In the genomic region with DNA sequence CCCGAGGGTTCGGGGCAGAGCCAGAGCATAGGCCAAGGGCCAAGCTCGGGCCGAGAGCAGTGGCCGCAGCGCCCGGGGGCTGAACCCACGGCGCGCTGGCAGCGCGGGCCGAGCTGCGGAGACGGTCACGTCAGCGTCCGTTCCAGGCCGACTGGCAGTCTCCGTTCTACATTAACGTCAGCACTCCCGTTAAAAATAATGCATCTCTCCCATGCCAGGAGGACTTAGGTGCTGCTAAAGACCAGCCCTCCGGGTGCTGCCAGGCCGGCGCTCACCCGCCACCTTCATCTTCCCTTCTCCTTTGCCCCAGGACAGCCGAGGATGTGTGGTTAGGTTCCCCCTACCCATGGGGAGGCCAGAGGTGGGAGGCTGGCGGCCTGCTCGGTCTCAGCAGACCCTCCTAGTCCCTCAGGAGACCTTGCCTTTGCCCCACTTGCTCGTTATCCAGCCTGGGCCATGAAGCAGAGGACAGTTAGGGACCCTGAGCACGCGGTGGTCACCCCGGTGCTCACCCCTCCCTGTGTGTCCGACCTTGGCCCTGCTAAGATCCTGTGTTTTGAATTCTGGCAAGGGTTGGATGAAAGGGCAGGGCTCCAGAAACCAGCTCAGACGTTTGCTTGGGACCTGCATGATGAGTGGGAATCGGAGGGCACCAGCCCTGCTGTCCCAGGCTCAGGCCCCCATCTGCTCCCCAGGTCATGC, we compare ENCODE assay signal across 8 cellular contexts. TPM values are rescaled to one million over a fixed set of nuclear protein-coding genes. Genes with fewer than 3 reads are reported as not detected.
A peak's percentile ranks its signal among the peaks of the same experiment; 100 is the strongest.
DNase-seq lines count a peak whose midpoint lies in the region; ATAC-seq, FAIRE-seq and TF ChIP-seq lines count a peak whose summit lies in the region.

No MANE protein-coding gene starts in this region.

- H3K79me2 ChIP-seq in PC-3 (ENCODE audit: low read length) = peaks cover 10% of the 10 kb centered on the region

- no peak for FAIRE-seq in H54 (lab: Jason Lieb, UNC)

- H4K20me1 ChIP-seq in PC-3 (ENCODE audit: low read length) = no peaks in the 10 kb centered on the region

- H3K27me3 ChIP-seq in PC-3 (ENCODE audit: low read length) = no peaks in the 10 kb centered on the region

- TSS peak; percentile 32 for BruUV-seq in PC-3 (replicated peaks; lab: Mats Ljungman, UMichigan)

- peak; percentile 72 for DNase-seq in GM10266 (ENCODE audit: extremely low spot score)
- peak; percentile 72 for DNase-seq in H54 (ENCODE audit: insufficient read length, low spot score)
- DNase-seq in PC-3 = peak; percentile 32
- peak; percentile 60 for DNase-seq in dermis blood vessel endothelial cell
- no peak for DNase-seq in DMS79 (lab: John Stamatoyannopoulos, UW)

- peak overlapping the region; percentile 94 for H3K4me2 ChIP-seq in PC-3 (ENCODE audit: low read length)

- peaks cover 24% of the 10 kb centered on the region for H3K4me1 ChIP-seq in PC-3 (ENCODE audit: insufficient read depth, low read length)
- peaks cover 43% of the 10 kb centered on the region for H3K4me1 ChIP-seq in mesodermal cell (ENCODE audit: control insufficient read depth, insufficient read depth, low read length, poor library complexity, severe bottlenecking)

- ATAC-seq in PC-3 (peak; percentile 6; the same call in 1 of the 2 replicates), esophagus mucosa (no peak), GM18873 (IDR thresholded peaks at IDR 0.05; ENCODE audit: low FRiP score, unreplicated experiment) (no peak)

- POLR2A ChIA-PET in PC-3 (lab: Charles Lee; ENCODE audit: unreplicated experiment) = no interaction called here

- 21 to 23% methylated on average over 33 to 34 of the region's 36 CpGs for WGBS in mesodermal cell (ENCODE audit: insufficient coverage in 2 of 2), 2 experiments

- peak overlapping the region; percentile 15; the same call in 1 of the 2 replicates for H3K27ac ChIP-seq in PC-3 (ENCODE audit: low read length)
- peak overlapping the region; percentile 3 for H3K27ac ChIP-seq in mesodermal cell (ENCODE audit: low read depth, low read length, severe bottlenecking)

- CTCF ChIA-PET in PC-3 (lab: Charles Lee) = no interaction called here

- H3K36me3 ChIP-seq in PC-3 (ENCODE audit: low read depth, low read length) = no peaks in the 10 kb centered on the region
- peaks cover 18% of the 10 kb centered on the region for H3K36me3 ChIP-seq in mesodermal cell (ENCODE audit: control insufficient read depth, insufficient read depth, low read length)

- peak overlapping the region; percentile 84 for H3K4me3 ChIP-seq in PC-3 (ENCODE audit: low read length)
- H3K4me3 ChIP-seq in mesodermal cell (ENCODE audit: extremely low read depth, insufficient read depth, low read length, poor library complexity, severe bottlenecking) = peak overlapping the region; percentile 55

- intact Hi-C loops in PC-3 (cut with micrococcal nuclease) = no loop called here

- TF ChIP-seq POLR2A in H54 (IDR thresholded peaks at IDR 0.05; ENCODE audit: low read depth, low read length) = 0 out of 2 replicates have a peak, but pooled peaks have one; percentile 2

- H2AFZ ChIP-seq in PC-3 (ENCODE audit: low read length) = peak overlapping the region; percentile 53; the same call in 1 of the 2 replicates

- TF ChIP-seq CTCF in GM10266 (IDR thresholded peaks at IDR 0.05; ENCODE audit: control insufficient read depth, insufficient read depth, low read depth, missing control alignments) = no peak
- no peak for TF ChIP-seq CTCF in PC-3 (conservative IDR thresholded peaks at IDR 0.05; ENCODE audit: low read depth, low read length)

- peak overlapping the region; percentile 86 for H3K9ac ChIP-seq in PC-3 (ENCODE audit: low read length)

- H3K9me2 ChIP-seq in PC-3 (replicated peaks; ENCODE audit: low read length) = no peaks in the 10 kb centered on the region

- H3F3A ChIP-seq in PC-3 (ENCODE audit: low read length, unreplicated experiment) = no peaks in the 10 kb centered on the region

- no peaks in the 10 kb centered on the region for H3K9me3 ChIP-seq in PC-3 (ENCODE audit: low read length)
- H3K9me3 ChIP-seq in mesodermal cell (ENCODE audit: control insufficient read depth, low read length) = no peaks in the 10 kb centered on the region

RNA-seq across cellular contexts. Expression of a gene that starts 0.6 kb away (rescaled TPM):
- 147 and 175 TPM in 2 replicates for total RNA-seq in PC-3 (2014; rRNA removed)
- total RNA-seq in dermis blood vessel endothelial cell = 121 and 199 TPM in 2 replicates
- polyA plus RNA-seq in mesodermal cell (2013, experiment 1 of 2) = 85.2 TPM
- polyA plus RNA-seq in mesodermal cell (2013, experiment 2 of 2) = 74.3 TPM
- total RNA-seq in esophagus mucosa = 46.5 TPM

RNA-seq across cellular contexts. Expression of a gene that starts 6.2 kb away (rescaled TPM):
- total RNA-seq in PC-3 (2014; rRNA removed) (23.3 and 26.3 TPM in 2 replicates), dermis blood vessel endothelial cell (30.1 and 32.1 TPM in 2 replicates), esophagus mucosa (21.8 TPM)
- 51.9 TPM for polyA plus RNA-seq in mesodermal cell (2013, experiment 1 of 2)
- polyA plus RNA-seq in mesodermal cell (2013, experiment 2 of 2) = 42.0 TPM

RNA-seq across cellular contexts. Expression of a gene that starts 25.0 kb away (rescaled TPM):
- total RNA-seq in PC-3 (2014; rRNA removed) (45.8 and 62.2 TPM in 2 replicates), dermis blood vessel endothelial cell (17.9 and 25.9 TPM in 2 replicates), esophagus mucosa (18.8 TPM)
- polyA plus RNA-seq in mesodermal cell (2013, experiment 1 of 2) = 34.8 TPM
- 34.4 TPM for polyA plus RNA-seq in mesodermal cell (2013, experiment 2 of 2)

RNA-seq across cellular contexts. Expression of a gene that starts 25.2 kb away (rescaled TPM):
- total RNA-seq in PC-3 (2014; rRNA removed) (20.3 and 30.2 TPM in 2 replicates), dermis blood vessel endothelial cell (6.3 and 6.6 TPM in 2 replicates), esophagus mucosa (9.5 TPM)
- 15.5 TPM for polyA plus RNA-seq in mesodermal cell (2013, experiment 1 of 2)
- 13.2 TPM for polyA plus RNA-seq in mesodermal cell (2013, experiment 2 of 2)

RNA-seq across cellular contexts. Expression of a gene that starts 59.9 kb away (rescaled TPM):
- total RNA-seq in PC-3 (2014; rRNA removed) (14.9 and 22.2 TPM in 2 replicates), dermis blood vessel endothelial cell (9.5 and 17.8 TPM in 2 replicates), esophagus mucosa (20.5 TPM)
- 27.5 TPM for polyA plus RNA-seq in mesodermal cell (2013, experiment 1 of 2)
- 30.3 TPM for polyA plus RNA-seq in mesodermal cell (2013, experiment 2 of 2)
